8 cellular contexts compared by ENCODE assay signal in the genomic region with DNA sequence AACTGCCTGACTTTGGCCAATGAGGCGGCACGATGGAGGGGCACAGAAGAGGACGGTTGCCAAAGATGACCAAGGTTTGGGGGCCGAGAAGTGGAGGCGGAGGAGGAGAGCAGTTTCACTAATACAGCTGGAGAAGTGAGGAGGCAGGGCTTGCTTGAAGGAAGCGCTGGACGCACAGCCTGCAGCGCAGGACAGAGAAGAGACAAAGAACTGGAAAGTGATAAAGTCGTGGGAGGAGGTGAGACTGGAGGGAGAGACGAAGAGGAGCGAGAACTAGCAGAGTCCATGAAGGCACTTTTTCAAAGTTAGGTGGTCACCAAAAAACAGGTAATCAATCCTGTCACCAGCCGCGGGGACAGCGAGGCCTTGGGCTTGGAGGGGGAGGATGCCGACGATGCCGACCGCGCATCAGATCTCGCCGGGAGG. TPM values are rescaled to one million over a fixed set of nuclear protein-coding genes. Genes with fewer than 3 reads are reported as not detected.
DNase-seq lines count a peak whose midpoint lies in the region; ATAC-seq, FAIRE-seq and TF ChIP-seq lines count a peak whose summit lies in the region.

No MANE protein-coding gene starts in this region.

- H3K9me3 ChIP-seq in spleen: no peaks in the 10 kb centered on the region

- 17 to 31% (median 19%) methylated on average over 14 to 21 of the region's 21 CpGs for WGBS in spleen, 5 donors

- peaks cover 0 to 29% (median 24%) of the 10 kb centered on the region in 6 donors for H3K36me3 ChIP-seq in spleen

- peak; percentile 5 for ATAC-seq in HG03378 (IDR thresholded peaks at IDR 0.05; ENCODE audit: unreplicated experiment)

- H3K27me3 Mint-ChIP-seq in activated T-cell treated with anti-CD3 and anti-CD28 coated beads, Interleukin-2, amount 50 U/mL, for 24 hours: no peaks in the 10 kb centered on the region
- no peaks in the 10 kb centered on the region for H3K27me3 Mint-ChIP-seq in activated naive CD8-positive, alpha-beta T cell

- no peaks in the 10 kb centered on the region for H3K27me3 ChIP-seq in spleen (replicated peaks in 1 of 7)

- DNase-seq in activated T-cell treated with anti-CD3 and anti-CD28 coated beads, Interleukin-2, amount 50 U/mL, for 24 hours: no peak
- no peak for DNase-seq in activated T-cell treated with anti-CD3 and anti-CD28 coated beads, Interleukin-2, amount 50 U/mL, for 1 hour
- DNase-seq in iPS-NIHi7 (ENCODE audit: extremely low spot score) (peak; percentile 41), spleen (no peak), RCC 7860 (ENCODE audit: low spot score) (no peak)
- DNase-seq in activated CD8-positive, alpha-beta memory T cell treated with anti-CD3 and anti-CD28 coated beads, Interleukin-2, amount 50 U/mL, for 4 hours: no peak

- peaks cover 29% of the 10 kb centered on the region for H3K4me1 Mint-ChIP-seq in activated T-cell treated with anti-CD3 and anti-CD28 coated beads, Interleukin-2, amount 50 U/mL, for 24 hours (ENCODE audit: low read depth)
- peaks cover 39% of the 10 kb centered on the region for H3K4me1 Mint-ChIP-seq in activated naive CD8-positive, alpha-beta T cell (ENCODE audit: low read depth)

- peak overlapping the region; percentile 65 to 98 (median 92) for H3K4me3 ChIP-seq in spleen

- no peak for TF ChIP-seq CTCF in spleen (IDR thresholded peaks at IDR 0.05 in 8 of 11, conservative IDR thresholded peaks at IDR 0.05 in 3 of 11)

- no peak for TF ChIP-seq POLR2A in spleen (IDR thresholded peaks at IDR 0.05)

- intact Hi-C loops in spleen (cut with DNase I; ENCODE audit: low total_unique reads): no loop called here

- peak overlapping the region in 6 of 8 donors; percentile 37 to 89 (median 84) for H3K27ac ChIP-seq in spleen

- H3K36me3 Mint-ChIP-seq in activated T-cell treated with anti-CD3 and anti-CD28 coated beads, Interleukin-2, amount 50 U/mL, for 24 hours (ENCODE audit: low read depth): peaks cover 47% of the 10 kb centered on the region
- peaks cover 13% of the 10 kb centered on the region for H3K36me3 Mint-ChIP-seq in activated naive CD8-positive, alpha-beta T cell

- no peaks in the 10 kb centered on the region for H3K9me3 Mint-ChIP-seq in activated T-cell treated with anti-CD3 and anti-CD28 coated beads, Interleukin-2, amount 50 U/mL, for 24 hours
- H3K9me3 Mint-ChIP-seq in activated naive CD8-positive, alpha-beta T cell (ENCODE audit: low read depth): no peaks in the 10 kb centered on the region

- peak overlapping the region; percentile 99 for H3K4me3 Mint-ChIP-seq in activated T-cell treated with anti-CD3 and anti-CD28 coated beads, Interleukin-2, amount 50 U/mL, for 24 hours
- H3K4me3 Mint-ChIP-seq in activated naive CD8-positive, alpha-beta T cell: peak overlapping the region; percentile 99

- H3K4me1 ChIP-seq in spleen: peaks cover 0 to 54% (median 32%) of the 10 kb centered on the region in 6 donors

- peak overlapping the region; percentile 50 for H3K27ac Mint-ChIP-seq in activated T-cell treated with anti-CD3 and anti-CD28 coated beads, Interleukin-2, amount 50 U/mL, for 24 hours
- H3K27ac Mint-ChIP-seq in activated naive CD8-positive, alpha-beta T cell: peak overlapping the region; percentile 82

- no peak for FAIRE-seq in RCC 7860 (lab: Jason Lieb, UNC)

RNA-seq across cellular contexts. Expression of gene PACC1, which starts 0.8 kb away (rescaled TPM):
- total RNA-seq in spleen: 10 to 100 TPM in 4 of 7 donors, 1 to 10 TPM in 3; 8.1 to 12.8 (median 10.7) TPM
- 1 to 10 TPM; 6.5 to 8.2 (median 6.8) TPM for polyA plus RNA-seq in spleen

RNA-seq across cellular contexts. Expression of gene NENF, which starts 18.8 kb away (rescaled TPM):
- 10 to 100 TPM; 23.2 to 43.9 (median 31.6) TPM for total RNA-seq in spleen
- polyA plus RNA-seq in spleen: 10 to 100 TPM; 49.9 to 59.4 (median 56.5) TPM
